1 cellular context compared by ENCODE assay signal in the genomic region with DNA sequence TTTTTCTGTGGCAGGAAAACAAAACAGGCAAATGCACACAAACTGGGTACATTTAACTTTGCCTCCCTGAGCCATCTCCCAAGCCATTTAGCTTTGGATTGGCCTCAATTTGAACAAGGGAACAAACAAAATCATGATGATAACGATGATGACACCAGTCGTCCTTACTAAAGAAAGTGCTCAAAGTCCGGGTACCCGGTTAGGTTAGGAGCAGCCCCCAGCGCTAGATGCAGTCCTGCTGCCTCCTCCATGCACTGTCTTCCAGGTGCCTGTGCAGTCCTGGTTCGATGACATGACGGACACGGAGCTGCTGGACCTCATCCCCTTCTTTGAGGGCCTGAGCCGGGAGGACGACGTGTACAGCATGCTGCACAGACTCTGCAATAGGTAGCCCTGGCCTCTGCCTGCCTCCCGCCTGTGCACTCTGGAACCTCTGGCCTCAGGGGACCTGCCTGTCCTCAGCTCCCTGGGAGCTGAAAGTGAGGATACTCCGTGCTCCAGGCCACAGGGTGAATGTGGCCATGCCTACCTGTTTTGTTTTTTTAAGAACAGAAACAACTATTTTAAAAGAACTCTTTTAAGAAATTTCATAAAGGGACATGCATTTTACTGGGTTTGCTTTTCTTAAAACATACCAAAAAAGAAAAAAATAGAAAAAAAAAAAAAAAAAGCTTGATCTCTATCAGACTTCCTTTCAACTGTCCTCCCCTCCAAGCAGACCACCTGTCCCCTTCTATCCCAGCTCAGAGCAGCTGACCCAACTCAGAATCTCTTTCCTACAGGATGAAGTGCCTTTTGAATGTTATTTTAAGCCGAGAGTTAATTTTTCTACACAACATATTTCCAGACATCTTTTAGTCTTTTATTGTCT.
TF ChIP-seq lines count a peak whose summit lies in the region.

No MANE protein-coding gene starts in this region.

TF ChIP-seq in HepG2, 621 proteins besides CTCF, POLR2A, EP300 and RAD21 (continues in another document):
- TF ChIP-seq, protein P1, sequence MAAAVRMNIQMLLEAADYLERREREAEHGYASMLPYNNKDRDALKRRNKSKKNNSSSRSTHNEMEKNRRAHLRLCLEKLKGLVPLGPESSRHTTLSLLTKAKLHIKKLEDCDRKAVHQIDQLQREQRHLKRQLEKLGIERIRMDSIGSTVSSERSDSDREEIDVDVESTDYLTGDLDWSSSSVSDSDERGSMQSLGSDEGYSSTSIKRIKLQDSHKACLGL (CRISPR knock-in tag; IDR thresholded peaks at IDR 0.05): peak; percentile 49; the same call in 1 of the 2 replicates
- TF ChIP-seq, protein P2, sequence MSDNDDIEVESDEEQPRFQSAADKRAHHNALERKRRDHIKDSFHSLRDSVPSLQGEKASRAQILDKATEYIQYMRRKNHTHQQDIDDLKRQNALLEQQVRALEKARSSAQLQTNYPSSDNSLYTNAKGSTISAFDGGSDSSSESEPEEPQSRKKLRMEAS (IDR thresholded peaks at IDR 0.05): peak; percentile 63
- TF ChIP-seq, protein P3, sequence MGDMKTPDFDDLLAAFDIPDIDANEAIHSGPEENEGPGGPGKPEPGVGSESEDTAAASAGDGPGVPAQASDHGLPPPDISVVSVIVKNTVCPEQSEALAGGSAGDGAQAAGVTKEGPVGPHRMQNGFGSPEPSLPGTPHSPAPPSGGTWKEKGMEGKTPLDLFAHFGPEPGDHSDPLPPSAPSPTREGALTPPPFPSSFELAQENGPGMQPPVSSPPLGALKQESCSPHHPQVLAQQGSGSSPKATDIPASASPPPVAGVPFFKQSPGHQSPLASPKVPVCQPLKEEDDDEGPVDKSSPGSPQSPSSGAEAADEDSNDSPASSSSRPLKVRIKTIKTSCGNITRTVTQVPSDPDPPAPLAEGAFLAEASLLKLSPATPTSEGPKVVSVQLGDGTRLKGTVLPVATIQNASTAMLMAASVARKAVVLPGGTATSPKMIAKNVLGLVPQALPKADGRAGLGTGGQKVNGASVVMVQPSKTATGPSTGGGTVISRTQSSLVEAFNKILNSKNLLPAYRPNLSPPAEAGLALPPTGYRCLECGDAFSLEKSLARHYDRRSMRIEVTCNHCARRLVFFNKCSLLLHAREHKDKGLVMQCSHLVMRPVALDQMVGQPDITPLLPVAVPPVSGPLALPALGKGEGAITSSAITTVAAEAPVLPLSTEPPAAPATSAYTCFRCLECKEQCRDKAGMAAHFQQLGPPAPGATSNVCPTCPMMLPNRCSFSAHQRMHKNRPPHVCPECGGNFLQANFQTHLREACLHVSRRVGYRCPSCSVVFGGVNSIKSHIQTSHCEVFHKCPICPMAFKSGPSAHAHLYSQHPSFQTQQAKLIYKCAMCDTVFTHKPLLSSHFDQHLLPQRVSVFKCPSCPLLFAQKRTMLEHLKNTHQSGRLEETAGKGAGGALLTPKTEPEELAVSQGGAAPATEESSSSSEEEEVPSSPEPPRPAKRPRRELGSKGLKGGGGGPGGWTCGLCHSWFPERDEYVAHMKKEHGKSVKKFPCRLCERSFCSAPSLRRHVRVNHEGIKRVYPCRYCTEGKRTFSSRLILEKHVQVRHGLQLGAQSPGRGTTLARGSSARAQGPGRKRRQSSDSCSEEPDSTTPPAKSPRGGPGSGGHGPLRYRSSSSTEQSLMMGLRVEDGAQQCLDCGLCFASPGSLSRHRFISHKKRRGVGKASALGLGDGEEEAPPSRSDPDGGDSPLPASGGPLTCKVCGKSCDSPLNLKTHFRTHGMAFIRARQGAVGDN (CRISPR knock-in tag; IDR thresholded peaks at IDR 0.05): peak; percentile 87
- 0 out of 2 replicates have a peak, but pooled peaks have one; percentile 68 for TF ChIP-seq ZNF333 (CRISPR knock-in tag; IDR thresholded peaks at IDR 0.05; ENCODE audit: borderline replicate concordance)
- peak; percentile 53; the same call in 1 of the 2 replicates for TF ChIP-seq KDM5B (CRISPR knock-in tag; IDR thresholded peaks at IDR 0.05; ENCODE audit: borderline replicate concordance)
- peak; percentile 28; the same call in 1 of the 2 replicates for TF ChIP-seq ZFY (CRISPR knock-in tag; IDR thresholded peaks at IDR 0.05)
- TF ChIP-seq, protein P4, sequence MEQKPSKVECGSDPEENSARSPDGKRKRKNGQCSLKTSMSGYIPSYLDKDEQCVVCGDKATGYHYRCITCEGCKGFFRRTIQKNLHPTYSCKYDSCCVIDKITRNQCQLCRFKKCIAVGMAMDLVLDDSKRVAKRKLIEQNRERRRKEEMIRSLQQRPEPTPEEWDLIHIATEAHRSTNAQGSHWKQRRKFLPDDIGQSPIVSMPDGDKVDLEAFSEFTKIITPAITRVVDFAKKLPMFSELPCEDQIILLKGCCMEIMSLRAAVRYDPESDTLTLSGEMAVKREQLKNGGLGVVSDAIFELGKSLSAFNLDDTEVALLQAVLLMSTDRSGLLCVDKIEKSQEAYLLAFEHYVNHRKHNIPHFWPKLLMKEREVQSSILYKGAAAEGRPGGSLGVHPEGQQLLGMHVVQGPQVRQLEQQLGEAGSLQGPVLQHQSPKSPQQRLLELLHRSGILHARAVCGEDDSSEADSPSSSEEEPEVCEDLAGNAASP (CRISPR knock-in tag; IDR thresholded peaks at IDR 0.05; ENCODE audit: borderline replicate concordance): peak; percentile 25; the same call in 1 of the 2 replicates
- no peak for TF ChIP-seq FOXP1 (IDR thresholded peaks at IDR 0.05)
- TF ChIP-seq FOXP1 (CRISPR knock-in tag; IDR thresholded peaks at IDR 0.05): no peak
- TF ChIP-seq RFXAP (CRISPR knock-in tag; IDR thresholded peaks at IDR 0.05; ENCODE audit: borderline replicate concordance): no peak
- no peak for TF ChIP-seq ZNF264 (CRISPR knock-in tag; IDR thresholded peaks at IDR 0.05)
- TF ChIP-seq ZNF577 (CRISPR knock-in tag; IDR thresholded peaks at IDR 0.05; ENCODE audit: borderline replicate concordance, low read depth): no peak
- TF ChIP-seq HIVEP1 (CRISPR knock-in tag; IDR thresholded peaks at IDR 0.05): 0 out of 2 replicates have a peak, but pooled peaks have one; percentile 46
- peak; percentile 25; the same call in 1 of the 2 replicates for TF ChIP-seq ZNF280B (CRISPR knock-in tag; IDR thresholded peaks at IDR 0.05; ENCODE audit: borderline replicate concordance)
- no peak for TF ChIP-seq NFE2L1 (CRISPR knock-in tag; IDR thresholded peaks at IDR 0.05; ENCODE audit: borderline replicate concordance)
- no peak for TF ChIP-seq ZNF879 (CRISPR knock-in tag; IDR thresholded peaks at IDR 0.05)
- no peak for TF ChIP-seq KAT7 (CRISPR knock-in tag; IDR thresholded peaks at IDR 0.05; ENCODE audit: borderline replicate concordance)
- no peak for TF ChIP-seq ZNF296 (CRISPR knock-in tag; conservative IDR thresholded peaks at IDR 0.05)
- peak; percentile 81 for TF ChIP-seq ZBTB38 (CRISPR knock-in tag; IDR thresholded peaks at IDR 0.05)
- TF ChIP-seq PRMT3 (CRISPR knock-in tag; IDR thresholded peaks at IDR 0.05; ENCODE audit: borderline replicate concordance, low read depth): no peak
- 0 out of 2 replicates have a peak, but pooled peaks have one; percentile 31 for TF ChIP-seq ZMYM4 (CRISPR knock-in tag; IDR thresholded peaks at IDR 0.05)
- TF ChIP-seq MTA1 (CRISPR knock-in tag; IDR thresholded peaks at IDR 0.05; ENCODE audit: borderline replicate concordance): peak; percentile 27; the same call in 1 of the 2 replicates
- TF ChIP-seq MYC (CRISPR knock-in tag; IDR thresholded peaks at IDR 0.05; ENCODE audit: borderline replicate concordance): peak; percentile 30; the same call in 1 of the 2 replicates
- TF ChIP-seq ZBTB3 (CRISPR knock-in tag; IDR thresholded peaks at IDR 0.05; ENCODE audit: borderline replicate concordance, low read depth): no peak
- peak; percentile 58; the same call in 1 of the 2 replicates for TF ChIP-seq RXRA (CRISPR knock-in tag; IDR thresholded peaks at IDR 0.05)
- peak; percentile 38; the same call in 1 of the 2 replicates for TF ChIP-seq POGZ (CRISPR knock-in tag; IDR thresholded peaks at IDR 0.05)
- TF ChIP-seq, protein P5, sequence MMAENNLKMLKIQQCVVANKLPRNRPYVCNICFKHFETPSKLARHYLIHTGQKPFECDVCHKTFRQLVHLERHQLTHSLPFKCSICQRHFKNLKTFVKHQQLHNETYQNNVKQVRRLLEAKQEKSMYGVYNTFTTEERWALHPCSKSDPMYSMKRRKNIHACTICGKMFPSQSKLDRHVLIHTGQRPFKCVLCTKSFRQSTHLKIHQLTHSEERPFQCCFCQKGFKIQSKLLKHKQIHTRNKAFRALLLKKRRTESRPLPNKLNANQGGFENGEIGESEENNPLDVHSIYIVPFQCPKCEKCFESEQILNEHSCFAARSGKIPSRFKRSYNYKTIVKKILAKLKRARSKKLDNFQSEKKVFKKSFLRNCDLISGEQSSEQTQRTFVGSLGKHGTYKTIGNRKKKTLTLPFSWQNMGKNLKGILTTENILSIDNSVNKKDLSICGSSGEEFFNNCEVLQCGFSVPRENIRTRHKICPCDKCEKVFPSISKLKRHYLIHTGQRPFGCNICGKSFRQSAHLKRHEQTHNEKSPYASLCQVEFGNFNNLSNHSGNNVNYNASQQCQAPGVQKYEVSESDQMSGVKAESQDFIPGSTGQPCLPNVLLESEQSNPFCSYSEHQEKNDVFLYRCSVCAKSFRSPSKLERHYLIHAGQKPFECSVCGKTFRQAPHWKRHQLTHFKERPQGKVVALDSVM (CRISPR knock-in tag; IDR thresholded peaks at IDR 0.05): peak; percentile 36; the same call in 1 of the 2 replicates
- TF ChIP-seq, protein P6, sequence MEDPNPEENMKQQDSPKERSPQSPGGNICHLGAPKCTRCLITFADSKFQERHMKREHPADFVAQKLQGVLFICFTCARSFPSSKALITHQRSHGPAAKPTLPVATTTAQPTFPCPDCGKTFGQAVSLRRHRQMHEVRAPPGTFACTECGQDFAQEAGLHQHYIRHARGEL (CRISPR knock-in tag; IDR thresholded peaks at IDR 0.05): 0 out of 2 replicates have a peak, but pooled peaks have one; percentile 25
- TF ChIP-seq TCF12 (IDR thresholded peaks at IDR 0.05): no peak
- TF ChIP-seq TCF12 (CRISPR knock-in tag; IDR thresholded peaks at IDR 0.05): 0 out of 2 replicates have a peak, but pooled peaks have one; percentile 32
- no peak for TF ChIP-seq ZNF556 (CRISPR knock-in tag; IDR thresholded peaks at IDR 0.05; ENCODE audit: borderline replicate concordance)
- 0 out of 2 replicates have a peak, but pooled peaks have one; percentile 60 for TF ChIP-seq NR0B2 (CRISPR knock-in tag; IDR thresholded peaks at IDR 0.05)
- TF ChIP-seq E2F2 (CRISPR knock-in tag; IDR thresholded peaks at IDR 0.05; ENCODE audit: borderline replicate concordance): no peak
- TF ChIP-seq CBX5 (CRISPR knock-in tag; IDR thresholded peaks at IDR 0.05; ENCODE audit: borderline replicate concordance): no peak
- no peak for TF ChIP-seq MLX (CRISPR knock-in tag; IDR thresholded peaks at IDR 0.05)
- no peak for TF ChIP-seq ZNF446 (CRISPR knock-in tag; IDR thresholded peaks at IDR 0.05)
- TF ChIP-seq, protein P7, sequence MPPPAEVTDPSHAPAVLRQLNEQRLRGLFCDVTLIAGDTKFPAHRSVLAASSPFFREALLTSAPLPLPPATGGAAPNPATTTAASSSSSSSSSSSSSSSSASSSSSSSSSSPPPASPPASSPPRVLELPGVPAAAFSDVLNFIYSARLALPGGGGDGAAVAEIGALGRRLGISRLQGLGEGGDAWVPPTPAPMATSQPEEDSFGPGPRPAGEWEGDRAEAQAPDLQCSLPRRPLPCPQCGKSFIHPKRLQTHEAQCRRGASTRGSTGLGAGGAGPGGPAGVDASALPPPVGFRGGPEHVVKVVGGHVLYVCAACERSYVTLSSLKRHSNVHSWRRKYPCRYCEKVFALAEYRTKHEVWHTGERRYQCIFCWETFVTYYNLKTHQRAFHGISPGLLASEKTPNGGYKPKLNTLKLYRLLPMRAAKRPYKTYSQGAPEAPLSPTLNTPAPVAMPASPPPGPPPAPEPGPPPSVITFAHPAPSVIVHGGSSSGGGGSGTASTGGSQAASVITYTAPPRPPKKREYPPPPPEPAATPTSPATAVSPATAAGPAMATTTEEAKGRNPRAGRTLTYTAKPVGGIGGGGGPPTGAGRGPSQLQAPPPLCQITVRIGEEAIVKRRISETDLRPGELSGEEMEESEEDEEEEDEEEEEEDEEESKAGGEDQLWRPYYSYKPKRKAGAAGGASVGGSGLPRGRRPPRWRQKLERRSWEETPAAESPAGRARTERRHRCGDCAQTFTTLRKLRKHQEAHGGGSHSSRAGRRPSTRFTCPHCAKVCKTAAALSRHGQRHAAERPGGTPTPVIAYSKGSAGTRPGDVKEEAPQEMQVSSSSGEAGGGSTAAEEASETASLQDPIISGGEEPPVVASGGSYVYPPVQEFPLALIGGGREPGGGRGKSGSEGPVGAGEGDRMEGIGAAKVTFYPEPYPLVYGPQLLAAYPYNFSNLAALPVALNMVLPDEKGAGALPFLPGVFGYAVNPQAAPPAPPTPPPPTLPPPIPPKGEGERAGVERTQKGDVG (CRISPR knock-in tag; IDR thresholded peaks at IDR 0.05; ENCODE audit: borderline replicate concordance): no peak
- TF ChIP-seq ZNF263 (CRISPR knock-in tag; IDR thresholded peaks at IDR 0.05): peak; percentile 86
- no peak for TF ChIP-seq ZNF317 (CRISPR knock-in tag; IDR thresholded peaks at IDR 0.05)
- TF ChIP-seq HOXA3 (CRISPR knock-in tag; IDR thresholded peaks at IDR 0.05): 0 out of 2 replicates have a peak, but pooled peaks have one; percentile 44
